Comparison of ENCODE assay signal across 7 cellular contexts in genomic region chr7:74208241-74208640, GRCh38. TPM values are rescaled to one million over a fixed set of nuclear protein-coding genes. Genes with fewer than 3 reads are reported as not detected.
DNase-seq lines count a peak whose midpoint lies in the region; ATAC-seq, FAIRE-seq and TF ChIP-seq lines count a peak whose summit lies in the region.
"Not testable (repeated sequence)": the region's sequence is repeated elsewhere in the genome, so short reads cannot be mapped to it uniquely, and the experiment has no call there.

No MANE protein-coding gene starts in this region.

- not testable (repeated sequence) for H3K27ac Mint-ChIP-seq in activated naive CD8-positive, alpha-beta T cell treated with anti-CD3 and anti-CD28 coated beads, Interleukin-2, amount 10 ng/mL, durations not matched to agents 7 days and 5 days; chondrocyte (ENCODE audit: unreplicated experiment)
- H3K27ac Mint-ChIP-seq in natural killer cell, result peak overlapping the region; percentile 92 to 99

- peak overlapping the region in 8 of 11 experiments; percentile 93 to 99 (median 98); a peak in 16 of 22 replicates for H3K27ac ChIP-seq in BLaER1 treated with 17β-estradiol and CSF1 and Interleukin-3, amounts not matched to agents 10 nM and 100 nM
- H3K27ac ChIP-seq in RWPE1, result peak overlapping the region; percentile 81
- H3K27ac ChIP-seq in HepG2 (ENCODE audit: extremely low read length, insufficient read depth, low read length), result not testable (repeated sequence)

- 49% methylated on average over 7 of the region's 7 CpGs for WGBS in HepG2 (ENCODE audit: low lambda C conversion rate)

- not testable (repeated sequence) for H2AFZ ChIP-seq in HepG2 (ENCODE audit: low read length)

- FAIRE-seq in HepG2 (lab: Jason Lieb, UNC), result not testable (repeated sequence)

- not testable (repeated sequence) for BruUV-seq in HepG2 (replicated peaks; lab: Mats Ljungman, UMichigan)

- H3K9ac ChIP-seq in BLaER1 treated with 17β-estradiol and CSF1 and Interleukin-3, amounts not matched to agents 10 nM and 100 nM, result peak overlapping the region in 6 of 11 experiments; percentile 95 to 99 (median 98); a peak in 5 of 22 replicates
- not testable (repeated sequence) for H3K9ac ChIP-seq in HepG2 (ENCODE audit: insufficient read depth, low read depth, low read length)

- H3K36me3 Mint-ChIP-seq in activated naive CD8-positive, alpha-beta T cell treated with anti-CD3 and anti-CD28 coated beads, Interleukin-2, amount 10 ng/mL, durations not matched to agents 7 days and 5 days; chondrocyte (ENCODE audit: low read depth); natural killer cell: not testable (repeated sequence)

- TF ChIP-seq POLR2A in HepG2 (IDR thresholded peaks at IDR 0.05; ENCODE audit: insufficient read depth in 1 of 2, low read depth in 2 of 2, low read length in 2 of 2), result not testable (repeated sequence)

- in situ Hi-C loops in HepG2 (cut with HindIII; ENCODE audit: extremely low pct_ligation_motif_present, low pct_unique_long_range_greater_than_20kb), result loop anchor here (5.0 to 25.0 kb wide), 2 partner anchors 194 to 354 kb away; no protein-coding TSS in a partner anchor

- peaks cover 0 to 17% (median 13%) of the 10 kb centered on the region in 11 experiments; a peak in 9 of 22 replicates for H3K36me3 ChIP-seq in BLaER1 treated with 17β-estradiol and CSF1 and Interleukin-3, amounts not matched to agents 10 nM and 100 nM
- not testable (repeated sequence) for H3K36me3 ChIP-seq in HepG2 (replicated peaks in 1 of 2; ENCODE audit: control insufficient read depth in 1 of 2, insufficient read depth in 2 of 2, low read length in 2 of 2)

- not testable (repeated sequence) for TF ChIP-seq CTCF in RWPE1 (conservative IDR thresholded peaks at IDR 0.05; ENCODE audit: low read depth); chondrocyte (IDR thresholded peaks at IDR 0.05); HepG2 (CRISPR knock-in tag; IDR thresholded peaks at IDR 0.05); natural killer cell (IDR thresholded peaks at IDR 0.05)

- not testable (repeated sequence) for H4K20me1 ChIP-seq in BLaER1 treated with 17β-estradiol and CSF1 and Interleukin-3, amounts not matched to agents 10 nM and 100 nM; HepG2 (ENCODE audit: insufficient read depth, low read length)

- not testable (repeated sequence) for H3K79me2 ChIP-seq in HepG2 (ENCODE audit: insufficient read depth, low read length)

- H3K27me3 Mint-ChIP-seq in activated naive CD8-positive, alpha-beta T cell treated with anti-CD3 and anti-CD28 coated beads, Interleukin-2, amount 10 ng/mL, durations not matched to agents 7 days and 5 days; chondrocyte (ENCODE audit: low read depth); natural killer cell (ENCODE audit: low read depth in 2 of 2): not testable (repeated sequence)

- H3K9me3 ChIP-seq in BLaER1 treated with 17β-estradiol and CSF1 and Interleukin-3, amounts not matched to agents 10 nM and 100 nM (replicated peaks in 1 of 11); HepG2 (ENCODE audit: low read length): not testable (repeated sequence)

- not testable (repeated sequence) for H3K9me3 Mint-ChIP-seq in activated naive CD8-positive, alpha-beta T cell treated with anti-CD3 and anti-CD28 coated beads, Interleukin-2, amount 10 ng/mL, durations not matched to agents 7 days and 5 days; chondrocyte (ENCODE audit: low read depth); natural killer cell

- POLR2A ChIA-PET in RWPE1 (lab: Yijun Ruan, JAX; ENCODE audit: low non-redundant PET); HepG2 (lab: Yijun Ruan, JAX): not testable (repeated sequence)
- POLR2A ChIA-PET in activated naive CD8-positive, alpha-beta T cell treated with anti-CD3 and anti-CD28 coated beads, Interleukin-2, amount 10 ng/mL, durations not matched to agents 7 days and 5 days (lab: Charles Lee), result interaction anchor here (1.2 to 3.1 kb wide), 2 partner anchors 9 to 193 kb away, joined by 3 to 17 read pairs; no protein-coding TSS in a partner anchor

- H3K4me1 Mint-ChIP-seq in activated naive CD8-positive, alpha-beta T cell treated with anti-CD3 and anti-CD28 coated beads, Interleukin-2, amount 10 ng/mL, durations not matched to agents 7 days and 5 days, result peaks cover 23% of the 10 kb centered on the region
- not testable (repeated sequence) for H3K4me1 Mint-ChIP-seq in chondrocyte (ENCODE audit: low read depth)
- peaks cover 14 to 39% of the 10 kb centered on the region in 2 donors for H3K4me1 Mint-ChIP-seq in natural killer cell

- TF ChIP-seq RAD21 in HepG2 (CRISPR knock-in tag; IDR thresholded peaks at IDR 0.05), result not testable (repeated sequence)

- intact Hi-C loops in HepG2 (cut with micrococcal nuclease; ENCODE audit: unreplicated experiment) (loop anchor here (10.0 kb wide), 1 partner anchor 57 kb away; no protein-coding TSS in a partner anchor), natural killer cell (cut with micrococcal nuclease) (loop anchor here (5.0 kb wide), 1 partner anchor 141 kb away; no protein-coding TSS in a partner anchor), posterior vena cava (cut with DNase I) (loop anchor here (10.0 kb wide), 2 partner anchors 47 to 343 kb away; partner anchors contain the start of genes TMEM270 (in 2 of the 2) and RFC2 (in 1 of the 2))

- H3K4me2 ChIP-seq in BLaER1 treated with 17β-estradiol and CSF1 and Interleukin-3, amounts not matched to agents 10 nM and 100 nM, result peak overlapping the region; percentile 80 to 99 (median 92); a peak in 18 of 22 replicates
- H3K4me2 ChIP-seq in HepG2 (ENCODE audit: low read depth, low read length), result not testable (repeated sequence)

- not testable (repeated sequence) for DNase-seq in RWPE1 (ENCODE audit: low spot score); HepG2 (ENCODE audit: low spot score); natural killer cell
- peak; percentile 21 for DNase-seq in activated naive CD8-positive, alpha-beta T cell treated with anti-CD3 and anti-CD28 coated beads, Interleukin-2, amount 10 ng/mL, durations not matched to agents 7 days and 5 days
- DNase-seq in chondrocyte (ENCODE audit: low spot score), result peak; percentile 21
- DNase-seq in posterior vena cava (ENCODE audit: low spot score), result peak; percentile 51

- H3K4me3 Mint-ChIP-seq in activated naive CD8-positive, alpha-beta T cell treated with anti-CD3 and anti-CD28 coated beads, Interleukin-2, amount 10 ng/mL, durations not matched to agents 7 days and 5 days; chondrocyte (ENCODE audit: unreplicated experiment); natural killer cell: not testable (repeated sequence)

- not testable (repeated sequence) for ATAC-seq in activated naive CD8-positive, alpha-beta T cell treated with anti-CD3 and anti-CD28 coated beads, Interleukin-2, amount 10 ng/mL, durations not matched to agents 7 days and 5 days (ENCODE audit: low read depth); HepG2; natural killer cell

- TF ChIP-seq EP300 in HepG2 (IDR thresholded peaks at IDR 0.05; ENCODE audit: low read depth in 2 of 2, low read length in 2 of 2); HepG2 (CRISPR knock-in tag; IDR thresholded peaks at IDR 0.05; ENCODE audit: borderline replicate concordance): not testable (repeated sequence)

- H3K4me3 ChIP-seq in BLaER1 treated with 17β-estradiol and CSF1 and Interleukin-3, amounts not matched to agents 10 nM and 100 nM; HepG2 (replicated peaks in 1 of 3; ENCODE audit: insufficient read depth in 1 of 3, low read depth in 2 of 3, low read length in 3 of 3): not testable (repeated sequence)

- H3K27me3 ChIP-seq in BLaER1 treated with 17β-estradiol and CSF1 and Interleukin-3, amounts not matched to agents 10 nM and 100 nM; HepG2 (ENCODE audit: control insufficient read depth in 1 of 2, insufficient read depth in 2 of 2, low read length in 2 of 2): not testable (repeated sequence)

- CTCF ChIA-PET in RWPE1 (lab: Yijun Ruan, JAX), result interaction anchor here (0.6 to 3.6 kb wide), 3 partner anchors 85 to 202 kb away, joined by 6 to 64 read pairs (median 10); no protein-coding TSS in a partner anchor
- CTCF ChIA-PET in HepG2 (lab: Yijun Ruan, JAX; ENCODE audit: low intra/inter-chr PET ratio, low total read pairs), result interaction anchor here (3.6 kb wide), 1 partner anchor 193 kb away, joined by 47 read pairs; no protein-coding TSS in a partner anchor

- peaks cover 58 to 79% (median 71%) of the 10 kb centered on the region in 10 experiments for H3K4me1 ChIP-seq in BLaER1 treated with 17β-estradiol and CSF1 and Interleukin-3, amounts not matched to agents 10 nM and 100 nM
- not testable (repeated sequence) for H3K4me1 ChIP-seq in HepG2 (ENCODE audit: insufficient read depth, low read length)

RNA-seq across cellular contexts. Expression of gene LAT2, which starts 1.6 kb away (rescaled TPM):
- 10 to 100 TPM; 21.4 to 22.9 TPM for total RNA-seq in activated naive CD8-positive, alpha-beta T cell treated with anti-CD3 and anti-CD28 coated beads, Interleukin-2, amount 10 ng/mL, durations not matched to agents 7 days and 5 days
- total RNA-seq in chondrocyte (0.56 to 1.5 TPM (median 1.2 TPM) in 3 replicates), HepG2 (2016; rRNA removed; fragmentation: Illumina TruSeq; extraction: Trizol) (0.83 and 1.00 TPM in 2 replicates), natural killer cell (100 to 1,000 TPM; 124 to 163 (median 145) TPM), posterior vena cava (1 to 10 TPM; 8.2 to 8.3 TPM)
- 0.18 and 0.20 TPM in 2 replicates for total RNA-seq in HepG2 (2016; cell fraction: cytosol; rRNA removed; fragmentation: Illumina TruSeq; extraction: Trizol; ENCODE audit: low read depth)
- 0.93 and 0.97 TPM in 2 replicates for total RNA-seq in HepG2 (2016; cell fraction: insoluble cytoplasmic fraction; rRNA removed; fragmentation: Illumina TruSeq; extraction: Trizol)
- 0.31 and 0.43 TPM in 2 replicates for total RNA-seq in HepG2 (2016; cell fraction: membrane; rRNA removed; fragmentation: Illumina TruSeq; extraction: Trizol)
- total RNA-seq in HepG2 (2016; cell fraction: nucleus; rRNA removed; fragmentation: Illumina TruSeq; extraction: Trizol), result 0.44 and 0.78 TPM in 2 replicates
- 0.75 and 0.95 TPM in 2 replicates for polyA plus RNA-seq in HepG2 (2011; rRNA removed)
- 0.67 and 0.77 TPM in 2 replicates for polyA plus RNA-seq in HepG2 (2011; cell fraction: cytosol; rRNA removed)
- polyA plus RNA-seq in HepG2 (2011; cell fraction: nucleus; rRNA removed), result 0.90 and 1.1 TPM in 2 replicates
- 0.32 and 0.43 TPM in 2 replicates for polyA plus RNA-seq in HepG2 (2012)
- polyA plus RNA-seq in HepG2 (2016; cell fraction: cytosol; fragmentation: Illumina TruSeq; extraction: Trizol; ENCODE audit: low read depth), result 0.17 and 0.32 TPM in 2 replicates
- 0.59 and 1.4 TPM in 2 replicates for polyA plus RNA-seq in HepG2 (2016; cell fraction: insoluble cytoplasmic fraction; fragmentation: Illumina TruSeq; extraction: Trizol; ENCODE audit: low read depth)
- 0.66 and 0.90 TPM in 2 replicates for polyA plus RNA-seq in HepG2 (2016; cell fraction: membrane; fragmentation: Illumina TruSeq; extraction: Trizol; ENCODE audit: low read depth)
- 0.67 and 2.3 TPM in 2 replicates for polyA plus RNA-seq in HepG2 (2016; cell fraction: nucleus; fragmentation: Illumina TruSeq; extraction: Trizol; ENCODE audit: insufficient read depth, low read depth)
- 0.62 and 1.2 TPM in 2 replicates for polyA minus RNA-seq in HepG2 (2011; rRNA and poly(A)+ RNA removed; ENCODE audit: low replicate concordance)
- not detected in 2 replicates for polyA minus RNA-seq in HepG2 (2011; cell fraction: cytosol; rRNA and poly(A)+ RNA removed)
- 0.25 TPM in 1 of 2 replicates, not detected in the other for polyA minus RNA-seq in HepG2 (2011; cell fraction: nucleus; rRNA and poly(A)+ RNA removed)

RNA-seq across cellular contexts. Expression of gene EIF4H, which starts 34.1 kb away (rescaled TPM):
- total RNA-seq in activated naive CD8-positive, alpha-beta T cell treated with anti-CD3 and anti-CD28 coated beads, Interleukin-2, amount 10 ng/mL, durations not matched to agents 7 days and 5 days, result 100 to 1,000 TPM; 264 to 270 TPM
- total RNA-seq in chondrocyte (209 to 219 TPM (median 217 TPM) in 3 replicates), HepG2 (2016; rRNA removed; fragmentation: Illumina TruSeq; extraction: Trizol) (321 and 356 TPM in 2 replicates), natural killer cell (100 to 1,000 TPM; 286 to 294 (median 294) TPM), posterior vena cava (100 to 1,000 TPM; 207 to 213 TPM)
- total RNA-seq in HepG2 (2016; cell fraction: cytosol; rRNA removed; fragmentation: Illumina TruSeq; extraction: Trizol; ENCODE audit: low read depth), result 23.2 and 29.3 TPM in 2 replicates
- 329 and 330 TPM in 2 replicates for total RNA-seq in HepG2 (2016; cell fraction: insoluble cytoplasmic fraction; rRNA removed; fragmentation: Illumina TruSeq; extraction: Trizol)
- total RNA-seq in HepG2 (2016; cell fraction: membrane; rRNA removed; fragmentation: Illumina TruSeq; extraction: Trizol), result 89.4 and 96.4 TPM in 2 replicates
- total RNA-seq in HepG2 (2016; cell fraction: nucleus; rRNA removed; fragmentation: Illumina TruSeq; extraction: Trizol), result 126 and 145 TPM in 2 replicates
- polyA plus RNA-seq in HepG2 (2011; rRNA removed), result 200 and 232 TPM in 2 replicates
- 246 and 252 TPM in 2 replicates for polyA plus RNA-seq in HepG2 (2011; cell fraction: cytosol; rRNA removed)
- polyA plus RNA-seq in HepG2 (2011; cell fraction: nucleus; rRNA removed), result 96.2 and 102 TPM in 2 replicates
- 170 and 183 TPM in 2 replicates for polyA plus RNA-seq in HepG2 (2012)
- 19.6 and 20.9 TPM in 2 replicates for polyA plus RNA-seq in HepG2 (2016; cell fraction: cytosol; fragmentation: Illumina TruSeq; extraction: Trizol; ENCODE audit: low read depth)
- 319 and 333 TPM in 2 replicates for polyA plus RNA-seq in HepG2 (2016; cell fraction: insoluble cytoplasmic fraction; fragmentation: Illumina TruSeq; extraction: Trizol; ENCODE audit: low read depth)
- 53.6 and 62.6 TPM in 2 replicates for polyA plus RNA-seq in HepG2 (2016; cell fraction: membrane; fragmentation: Illumina TruSeq; extraction: Trizol; ENCODE audit: low read depth)
- polyA plus RNA-seq in HepG2 (2016; cell fraction: nucleus; fragmentation: Illumina TruSeq; extraction: Trizol; ENCODE audit: insufficient read depth, low read depth), result 181 and 191 TPM in 2 replicates
- polyA minus RNA-seq in HepG2 (2011; rRNA and poly(A)+ RNA removed; ENCODE audit: low replicate concordance), result 265 and 269 TPM in 2 replicates
- polyA minus RNA-seq in HepG2 (2011; cell fraction: cytosol; rRNA and poly(A)+ RNA removed), result 130 and 142 TPM in 2 replicates
- polyA minus RNA-seq in HepG2 (2011; cell fraction: nucleus; rRNA and poly(A)+ RNA removed), result 82.8 and 86.5 TPM in 2 replicates

RNA-seq across cellular contexts. Expression of gene RFC2, which starts 46.0 kb away (rescaled TPM):
- 10 to 100 TPM; 53.0 to 56.6 TPM for total RNA-seq in activated naive CD8-positive, alpha-beta T cell treated with anti-CD3 and anti-CD28 coated beads, Interleukin-2, amount 10 ng/mL, durations not matched to agents 7 days and 5 days
- total RNA-seq in chondrocyte (11.0 to 18.4 TPM (median 11.3 TPM) in 3 replicates), HepG2 (2016; rRNA removed; fragmentation: Illumina TruSeq; extraction: Trizol) (43.5 and 51.2 TPM in 2 replicates), natural killer cell (10 to 100 TPM; 16.9 to 26.5 (median 20.5) TPM), posterior vena cava (10 to 100 TPM; 12.5 to 12.8 TPM)
- 22.7 TPM in 2 replicates for total RNA-seq in HepG2 (2016; cell fraction: cytosol; rRNA removed; fragmentation: Illumina TruSeq; extraction: Trizol; ENCODE audit: low read depth)
- 44.7 and 55.0 TPM in 2 replicates for total RNA-seq in HepG2 (2016; cell fraction: insoluble cytoplasmic fraction; rRNA removed; fragmentation: Illumina TruSeq; extraction: Trizol)
- 29.4 and 29.5 TPM in 2 replicates for total RNA-seq in HepG2 (2016; cell fraction: membrane; rRNA removed; fragmentation: Illumina TruSeq; extraction: Trizol)
- total RNA-seq in HepG2 (2016; cell fraction: nucleus; rRNA removed; fragmentation: Illumina TruSeq; extraction: Trizol), result 16.1 and 16.4 TPM in 2 replicates
- polyA plus RNA-seq in HepG2 (2011; rRNA removed), result 14.2 and 14.6 TPM in 2 replicates
- polyA plus RNA-seq in HepG2 (2011; cell fraction: cytosol; rRNA removed), result 12.7 and 17.2 TPM in 2 replicates
- 4.5 TPM in 2 replicates for polyA plus RNA-seq in HepG2 (2011; cell fraction: nucleus; rRNA removed)
- polyA plus RNA-seq in HepG2 (2012), result 8.2 and 15.6 TPM in 2 replicates
- polyA plus RNA-seq in HepG2 (2016; cell fraction: cytosol; fragmentation: Illumina TruSeq; extraction: Trizol; ENCODE audit: low read depth), result 20.5 and 22.0 TPM in 2 replicates
- 64.2 and 73.3 TPM in 2 replicates for polyA plus RNA-seq in HepG2 (2016; cell fraction: insoluble cytoplasmic fraction; fragmentation: Illumina TruSeq; extraction: Trizol; ENCODE audit: low read depth)
- 28.2 TPM in 2 replicates for polyA plus RNA-seq in HepG2 (2016; cell fraction: membrane; fragmentation: Illumina TruSeq; extraction: Trizol; ENCODE audit: low read depth)
- polyA plus RNA-seq in HepG2 (2016; cell fraction: nucleus; fragmentation: Illumina TruSeq; extraction: Trizol; ENCODE audit: insufficient read depth, low read depth), result 27.9 and 32.8 TPM in 2 replicates
- 19.7 and 106 TPM in 2 replicates for polyA minus RNA-seq in HepG2 (2011; rRNA and poly(A)+ RNA removed; ENCODE audit: low replicate concordance)
- 11.3 and 12.6 TPM in 2 replicates for polyA minus RNA-seq in HepG2 (2011; cell fraction: cytosol; rRNA and poly(A)+ RNA removed)
- 9.6 and 11.5 TPM in 2 replicates for polyA minus RNA-seq in HepG2 (2011; cell fraction: nucleus; rRNA and poly(A)+ RNA removed)

Comparison
In these comparisons a context has a peak if more than half of its experiments do, and no peak if none do; other contexts are left out.
1. RNA of gene LAT2, which starts 1.6 kb away (total RNA-seq): 124 to 163 TPM in natural killer cell; 21.4 to 22.9 TPM in activated naive CD8-positive, alpha-beta T cell treated with anti-CD3 and anti-CD28 coated beads, Interleukin-2, amount 10 ng/mL, durations not matched to agents 7 days and 5 days, 8.2 to 8.3 TPM in posterior vena cava, 0.56 to 1.5 TPM in chondrocyte and 0.18 to 1.00 TPM in HepG2; every median in the first group is over 4 times any median in the second.